8 cellular contexts compared by ENCODE assay signal in the genomic region with DNA sequence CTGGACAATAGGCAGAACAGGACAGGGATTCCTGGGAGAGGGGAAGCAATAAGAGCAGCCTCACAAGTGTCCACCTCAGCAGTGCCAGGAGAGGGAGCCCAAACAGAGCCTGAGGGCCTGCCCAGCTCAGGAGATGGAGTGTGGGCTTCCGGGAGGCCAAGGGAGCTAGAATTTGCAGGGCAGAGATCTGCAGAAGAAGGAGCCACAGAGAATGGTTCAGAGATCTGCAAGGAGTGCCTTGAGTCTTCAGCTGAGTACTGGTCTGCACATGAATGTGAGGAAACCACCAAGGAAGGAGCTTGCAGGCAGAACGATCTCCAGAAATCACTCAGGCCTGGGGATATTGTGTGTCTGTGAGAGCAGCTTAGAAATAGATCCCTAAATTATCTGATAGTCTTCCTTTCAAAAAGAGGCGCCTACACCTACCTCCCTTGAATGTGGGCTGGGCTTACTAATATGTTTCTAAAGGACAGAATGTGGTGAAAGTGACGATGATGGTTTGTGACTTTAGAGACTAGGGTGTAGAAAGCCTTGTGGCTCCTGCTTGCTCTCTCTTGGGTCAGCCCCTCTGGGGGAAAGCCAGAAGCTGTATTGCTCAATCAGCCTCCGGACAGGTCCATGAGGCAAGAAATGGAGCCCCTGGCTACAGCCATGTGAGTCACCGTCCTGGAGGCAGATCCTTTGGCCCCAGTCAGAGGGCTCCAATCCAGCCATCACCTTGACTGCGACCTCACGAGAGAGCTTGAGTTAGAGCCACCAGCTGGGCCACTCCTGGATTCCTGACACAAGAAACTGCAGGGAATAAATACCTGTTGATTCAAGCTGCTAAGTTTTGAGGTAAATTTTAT. TPM values are rescaled to one million over a fixed set of nuclear protein-coding genes. Genes with fewer than 3 reads are reported as not detected.
DNase-seq lines count a peak whose midpoint lies in the region; ATAC-seq and TF ChIP-seq lines count a peak whose summit lies in the region.

No MANE protein-coding gene starts in this region.

- no peaks in the 10 kb centered on the region for H3K27me3 ChIP-seq in neural progenitor cell

- H3K27ac Mint-ChIP-seq in neural progenitor cell, result peak overlapping the region; percentile 47

- H3F3A ChIP-seq in neural progenitor cell (ENCODE audit: low read depth), result peaks cover 2% of the 10 kb centered on the region

- H3K9me3 ChIP-seq in neural progenitor cell (ENCODE audit: low read depth), result no peaks in the 10 kb centered on the region

- H2AFZ ChIP-seq in neural progenitor cell (replicated peaks), result peak overlapping the region; percentile 90

- H3K9ac ChIP-seq in neural progenitor cell, result no peak overlapping the region

- peak; percentile 41 for ATAC-seq in HG03565 (IDR thresholded peaks at IDR 0.05; ENCODE audit: unreplicated experiment)
- ATAC-seq in esophagus mucosa, result peak; percentile 48

- no peaks in the 10 kb centered on the region for H3K36me3 ChIP-seq in neural progenitor cell

- no peak overlapping the region for H3K4me2 ChIP-seq in neural progenitor cell

- peak; percentile 70 for TF ChIP-seq CTCF in AG10803 (conservative IDR thresholded peaks at IDR 0.05; ENCODE audit: low read length)
- TF ChIP-seq CTCF in GM13977 (IDR thresholded peaks at IDR 0.05; ENCODE audit: extremely low read depth, insufficient read depth, missing control alignments), result peak; percentile 65
- peak; percentile 60 for TF ChIP-seq CTCF in neural progenitor cell (IDR thresholded peaks at IDR 0.05)

- no peaks in the 10 kb centered on the region for H4K20me1 ChIP-seq in neural progenitor cell (ENCODE audit: low read depth)

- DNase-seq in AG10803 (ENCODE audit: low read depth), result peak; percentile 89
- no peak for DNase-seq in GM13977 (ENCODE audit: low spot score)
- peak; percentile 46 for DNase-seq in SW480 (ENCODE audit: low spot score)
- peak; percentile 79 for DNase-seq in neural progenitor cell (ENCODE audit: low spot score)
- no peak for DNase-seq in DMS79 (lab: John Stamatoyannopoulos, UW)
- DNase-seq in activated CD4-positive, alpha-beta T cell treated with anti-CD3 and anti-CD28 coated beads, Interleukin-2, amount 50 U/mL, for 1 hour, result no peak

- peaks cover 3% of the 10 kb centered on the region for H3K9me3 Mint-ChIP-seq in neural progenitor cell

- H3K27me3 Mint-ChIP-seq in neural progenitor cell (ENCODE audit: insufficient read depth, low read depth), result no peaks in the 10 kb centered on the region

- H3K36me3 Mint-ChIP-seq in neural progenitor cell, result peaks cover 2% of the 10 kb centered on the region

- H3K27ac ChIP-seq in neural progenitor cell, result no peak overlapping the region

- in situ Hi-C loops in GM13977 (cut with MboI; ENCODE audit: low pct_unique_long_range_greater_than_20kb, low sequenced_read_pairs, unreplicated experiment), result no loop called here

- no peak overlapping the region for H3K4me3 Mint-ChIP-seq in neural progenitor cell

- peaks cover 36% of the 10 kb centered on the region for H3K4me1 Mint-ChIP-seq in neural progenitor cell

- no peaks in the 10 kb centered on the region for H3K4me1 ChIP-seq in neural progenitor cell

- H3K4me3 ChIP-seq in AG10803 (ENCODE audit: low read length) (no peak overlapping the region), neural progenitor cell (no peak overlapping the region)

- no peaks in the 10 kb centered on the region for H3K79me2 ChIP-seq in neural progenitor cell (ENCODE audit: low read depth)

RNA-seq across cellular contexts. Expression of gene LPIN1, which starts 7.6 kb away (rescaled TPM):
- total RNA-seq in esophagus mucosa (33.6 TPM), neural progenitor cell (ENCODE audit: low replicate concordance) (18.0 and 22.9 TPM in 2 replicates)

Comparison
In these comparisons a context has a peak if more than half of its experiments do, and no peak if none do; other contexts are left out.
1. DNase-seq: peak in AG10803 (single experiment), SW480 (single experiment) and neural progenitor cell (single experiment); none in GM13977 (single experiment), DMS79 (single experiment) and activated CD4-positive, alpha-beta T cell treated with anti-CD3 and anti-CD28 coated beads, Interleukin-2, amount 50 U/mL, for 1 hour (single experiment).
2. Peak in every context shown above with its lines, with median percentiles within 50 percentile points of each other: CTCF ChIP-seq.